19 cellular contexts compared by ENCODE assay signal in genomic region chr2:105297211-105297610, GRCh38. TPM values are rescaled to one million over a fixed set of nuclear protein-coding genes. Genes with fewer than 3 reads are reported as not detected.
"Had no signal": no experiment of that assay in that cellular context is flagged by ENCODE, and none has a peak within 500 bp of the region (broad histone marks: within the 10 kb centered on the region; RNA-seq: fewer than 3 reads in every experiment).

No MANE protein-coding gene starts in this region.

- H3K9me3 Mint-ChIP-seq: activated CD4-positive, alpha-beta memory T cell treated with anti-CD3 and anti-CD28 coated beads, Interleukin-2, amount 10 ng/mL, durations not matched to agents 7 days and 5 days; activated naive CD4-positive, alpha-beta T cell treated with anti-CD3 and anti-CD28 coated beads for 36 hours; activated T-helper 17 cell treated with anti-CD3 and anti-CD28 coated beads, Interleukin-2, amount 50 U/mL, for 72 hours; stimulated activated naive B cell treated with anti-CD40 and anti-IgM and Interleukin-4, amounts not matched to agents 10 μg/mL and 1 μg/mL and 100 μg/mL, for 72 hours had no signal

- DNase-seq: activated CD4-positive, alpha-beta memory T cell treated with anti-CD3 and anti-CD28 coated beads, Interleukin-2, amount 10 ng/mL, durations not matched to agents 7 days and 5 days; activated CD4-positive, alpha-beta T cell treated with anti-CD3 and anti-CD28 coated beads for 36 hours; activated naive CD4-positive, alpha-beta T cell treated with anti-CD3 and anti-CD28 coated beads for 36 hours; adrenal gland; foreskin melanocyte; heart left ventricle; right cardiac atrium; stimulated activated naive B cell treated with anti-CD40 and anti-IgM and Interleukin-4, amounts not matched to agents 10 μg/mL and 1 μg/mL and 100 μg/mL, for 72 hours; T-helper 1 cell; upper lobe of right lung; WERI-Rb-1 had no signal

- H3K9me3 ChIP-seq: adrenal gland, heart left ventricle, neutrophil, SJSA1, upper lobe of right lung had no signal

- H3K27me3 ChIP-seq: adrenal gland, heart left ventricle, neutrophil, SJSA1, upper lobe of right lung had no signal

- H3K27me3 Mint-ChIP-seq: activated CD4-positive, alpha-beta memory T cell treated with anti-CD3 and anti-CD28 coated beads, Interleukin-2, amount 10 ng/mL, durations not matched to agents 7 days and 5 days; activated CD4-positive, alpha-beta T cell treated with anti-CD3 and anti-CD28 coated beads for 36 hours; activated T-helper 17 cell treated with anti-CD3 and anti-CD28 coated beads, Interleukin-2, amount 50 U/mL, for 72 hours; stimulated activated naive B cell treated with anti-CD40 and anti-IgM and Interleukin-4, amounts not matched to agents 10 μg/mL and 1 μg/mL and 100 μg/mL, for 72 hours had no signal

- H3K4me1 ChIP-seq: upper lobe of right lung had no signal

- FAIRE-seq: islet of Langerhans had no signal

- H3K27ac Mint-ChIP-seq: activated CD4-positive, alpha-beta memory T cell treated with anti-CD3 and anti-CD28 coated beads, Interleukin-2, amount 10 ng/mL, durations not matched to agents 7 days and 5 days; activated CD4-positive, alpha-beta T cell treated with anti-CD3 and anti-CD28 coated beads for 36 hours; activated naive CD4-positive, alpha-beta T cell treated with anti-CD3 and anti-CD28 coated beads for 36 hours; activated T-helper 17 cell treated with anti-CD3 and anti-CD28 coated beads, Interleukin-2, amount 50 U/mL, for 72 hours; stimulated activated naive B cell treated with anti-CD40 and anti-IgM and Interleukin-4, amounts not matched to agents 10 μg/mL and 1 μg/mL and 100 μg/mL, for 72 hours had no signal

- ATAC-seq: activated CD4-positive, alpha-beta T cell treated with anti-CD3 and anti-CD28 coated beads for 36 hours; activated T-helper 17 cell treated with anti-CD3 and anti-CD28 coated beads, Interleukin-2, amount 50 U/mL, for 72 hours; left lobe of liver; right cardiac atrium; stimulated activated naive B cell treated with anti-CD40 and anti-IgM and Interleukin-4, amounts not matched to agents 10 μg/mL and 1 μg/mL and 100 μg/mL, for 72 hours; upper lobe of right lung had no signal

- H3K4me2 ChIP-seq: smooth muscle cell had no signal

- H3K4me3 Mint-ChIP-seq: activated CD4-positive, alpha-beta memory T cell treated with anti-CD3 and anti-CD28 coated beads, Interleukin-2, amount 10 ng/mL, durations not matched to agents 7 days and 5 days; activated CD4-positive, alpha-beta T cell treated with anti-CD3 and anti-CD28 coated beads for 36 hours; activated naive CD4-positive, alpha-beta T cell treated with anti-CD3 and anti-CD28 coated beads for 36 hours; activated T-helper 17 cell treated with anti-CD3 and anti-CD28 coated beads, Interleukin-2, amount 50 U/mL, for 72 hours; stimulated activated naive B cell treated with anti-CD40 and anti-IgM and Interleukin-4, amounts not matched to agents 10 μg/mL and 1 μg/mL and 100 μg/mL, for 72 hours had no signal

- H3K4me3 ChIP-seq: adrenal gland, heart left ventricle, SJSA1, smooth muscle cell, upper lobe of right lung had no signal

- H3K27ac ChIP-seq: adrenal gland, heart left ventricle, neutrophil, SJSA1, upper lobe of right lung, WERI-Rb-1 had no signal

RNA-seq across cellular contexts. Expression of gene GPR45, which starts 55.7 kb away (rescaled TPM):
- total RNA-seq: activated CD4-positive, alpha-beta memory T cell treated with anti-CD3 and anti-CD28 coated beads, Interleukin-2, amount 10 ng/mL, durations not matched to agents 7 days and 5 days; activated CD4-positive, alpha-beta T cell treated with anti-CD3 and anti-CD28 coated beads for 36 hours; activated naive CD4-positive, alpha-beta T cell treated with anti-CD3 and anti-CD28 coated beads for 36 hours; activated T-helper 17 cell treated with anti-CD3 and anti-CD28 coated beads, Interleukin-2, amount 50 U/mL, for 72 hours; dermis microvascular lymphatic vessel endothelial cell; heart left ventricle; left lobe of liver; posterior vena cava; right cardiac atrium; smooth muscle cell; upper lobe of right lung had no signal
- polyA plus RNA-seq: adrenal gland, heart left ventricle, right cardiac atrium, smooth muscle cell had no signal
